ENCODE assay signal across 1 cellular context in the genomic region with DNA sequence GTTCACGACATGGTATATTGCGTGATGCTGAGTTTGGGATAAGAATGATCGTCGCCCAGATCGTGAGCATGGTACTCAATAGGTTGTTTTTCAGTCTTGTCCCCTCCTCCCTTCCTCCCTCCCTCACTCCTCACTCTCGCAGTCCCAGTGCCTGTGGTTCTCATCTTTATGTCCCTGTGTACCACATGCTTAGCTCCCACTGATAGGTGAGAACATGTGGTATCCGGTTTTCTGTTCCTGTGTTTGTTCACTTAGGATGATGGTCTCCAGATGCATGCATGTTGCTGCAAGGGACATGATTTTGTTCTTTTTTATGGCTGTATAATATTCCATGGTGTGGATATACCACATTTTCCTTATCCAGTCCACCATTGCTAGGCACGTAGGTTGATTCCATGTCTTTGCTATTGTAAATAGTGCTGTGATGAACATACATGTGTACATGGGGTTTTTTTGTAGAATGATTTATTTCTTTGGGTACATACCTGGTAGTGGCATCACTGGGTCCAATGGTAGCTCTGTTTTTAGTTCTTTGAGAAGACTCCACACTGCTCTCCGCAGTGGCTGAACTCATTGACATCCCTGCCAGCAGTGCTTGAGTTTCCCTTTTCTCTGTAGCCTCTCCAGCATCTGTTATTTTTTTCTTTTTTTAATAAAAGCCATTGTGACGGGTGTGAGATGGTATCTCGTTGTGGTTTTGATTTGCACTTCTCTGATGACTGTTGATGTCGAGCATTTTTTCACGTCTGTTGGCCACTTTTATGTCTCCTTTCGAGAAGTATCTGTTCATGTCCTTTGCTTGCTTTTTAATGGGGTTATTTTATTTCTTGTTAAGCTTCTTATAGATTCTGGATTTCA.
TF ChIP-seq lines count a peak whose summit lies in the region.

No MANE protein-coding gene starts in this region.

TF ChIP-seq in HepG2, 621 proteins besides CTCF, POLR2A, EP300 and RAD21:
- TF ChIP-seq JUN (CRISPR knock-in tag; IDR thresholded peaks at IDR 0.05) = no peak
- 0 out of 2 replicates have a peak, but pooled peaks have one; percentile 42 for TF ChIP-seq ZMYM3 (CRISPR knock-in tag; IDR thresholded peaks at IDR 0.05)
- no peak for TF ChIP-seq ZNF772 (CRISPR knock-in tag; IDR thresholded peaks at IDR 0.05)
- no peak for TF ChIP-seq EED (CRISPR knock-in tag; IDR thresholded peaks at IDR 0.05)
- TF ChIP-seq, protein P1, sequence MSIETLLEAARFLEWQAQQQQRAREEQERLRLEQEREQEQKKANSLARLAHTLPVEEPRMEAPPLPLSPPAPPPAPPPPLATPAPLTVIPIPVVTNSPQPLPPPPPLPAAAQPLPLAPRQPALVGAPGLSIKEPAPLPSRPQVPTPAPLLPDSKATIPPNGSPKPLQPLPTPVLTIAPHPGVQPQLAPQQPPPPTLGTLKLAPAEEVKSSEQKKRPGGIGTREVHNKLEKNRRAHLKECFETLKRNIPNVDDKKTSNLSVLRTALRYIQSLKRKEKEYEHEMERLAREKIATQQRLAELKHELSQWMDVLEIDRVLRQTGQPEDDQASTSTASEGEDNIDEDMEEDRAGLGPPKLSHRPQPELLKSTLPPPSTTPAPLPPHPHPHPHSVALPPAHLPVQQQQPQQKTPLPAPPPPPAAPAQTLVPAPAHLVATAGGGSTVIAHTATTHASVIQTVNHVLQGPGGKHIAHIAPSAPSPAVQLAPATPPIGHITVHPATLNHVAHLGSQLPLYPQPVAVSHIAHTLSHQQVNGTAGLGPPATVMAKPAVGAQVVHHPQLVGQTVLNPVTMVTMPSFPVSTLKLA (IDR thresholded peaks at IDR 0.05) = peak; percentile 80
- TF ChIP-seq PAWR (CRISPR knock-in tag; IDR thresholded peaks at IDR 0.05; ENCODE audit: borderline replicate concordance) = no peak
- 0 out of 2 replicates have a peak, but pooled peaks have one; percentile 32 for TF ChIP-seq ADNP (CRISPR knock-in tag; IDR thresholded peaks at IDR 0.05)
- TF ChIP-seq NRL (CRISPR knock-in tag; IDR thresholded peaks at IDR 0.05; ENCODE audit: borderline replicate concordance) = no peak
